ENCODE assay signal across 25 cellular contexts in genomic region chr11:20310137-20310536, GRCh38. TPM values are rescaled to one million over a fixed set of nuclear protein-coding genes. Genes with fewer than 3 reads are reported as not detected.
DNase-seq lines count a peak whose midpoint lies in the region; ATAC-seq and TF ChIP-seq lines count a peak whose summit lies in the region.
"Had no signal": no experiment of that assay in that cellular context is flagged by ENCODE, and none has a peak within 500 bp of the region (broad histone marks: within the 10 kb centered on the region; RNA-seq: fewer than 3 reads in every experiment).

No MANE protein-coding gene starts in this region.

- no peak overlapping the region for H3K27ac Mint-ChIP-seq in WTC11
- H3K27ac Mint-ChIP-seq in Calu3 (ENCODE audit: unreplicated experiment) = no peak overlapping the region
- H3K27ac Mint-ChIP-seq: activated CD8-positive, alpha-beta T cell treated with anti-CD3 and anti-CD28 coated beads for 36 hours; activated naive CD8-positive, alpha-beta T cell; brain; dendritic cell treated with granulocyte-macrophage colony-stimulating factor and Interleukin-4, amounts not matched to agents 40 ng/mL and 50 ng/mL, for 4 days; natural killer cell treated with Interleukin-12 subunit alpha and Interleukin-12 subunit beta and Interleukin-15 and Interleukin-18, amount 100 ng/mL, for 72 hours had no signal

- no peak for TF ChIP-seq CTCF in WTC11 (IDR thresholded peaks at IDR 0.05)
- no peak for TF ChIP-seq CTCF in Calu3 (IDR thresholded peaks at IDR 0.05; ENCODE audit: unreplicated experiment)
- TF ChIP-seq CTCF in breast epithelium (IDR thresholded peaks at IDR 0.05) = no peak

- intact Hi-C loops in Calu3 (cut with micrococcal nuclease; ENCODE audit: unreplicated experiment) = no loop called here
- intact Hi-C loops in breast epithelium (cut with DNase I; ENCODE audit: low total_unique reads) = no loop called here

- no peaks in the 10 kb centered on the region for H3K9me3 ChIP-seq in breast epithelium
- H3K9me3 ChIP-seq: BLaER1, psoas muscle, uterus had no signal

- H3K27me3 ChIP-seq in breast epithelium = peaks cover 0 to 4% of the 10 kb centered on the region in 2 donors
- H3K27me3 ChIP-seq: BLaER1, uterus had no signal

- H3K4me1 ChIP-seq in breast epithelium = no peaks in the 10 kb centered on the region
- H3K4me1 ChIP-seq: BLaER1, foreskin keratinocyte, psoas muscle, uterus had no signal

- no peak for ATAC-seq in WTC11
- ATAC-seq: activated CD8-positive, alpha-beta T cell treated with anti-CD3 and anti-CD28 coated beads for 36 hours; activated T-cell treated with anti-CD3 and anti-CD28 coated beads, Interleukin-2, amount 50 U/mL, for 4 hours; foreskin keratinocyte; HCT116; left colon; natural killer cell treated with Interleukin-12 subunit alpha and Interleukin-12 subunit beta and Interleukin-15 and Interleukin-18, amount 100 ng/mL, for 72 hours; psoas muscle had no signal

- no peaks in the 10 kb centered on the region; the same call in 1 of the 2 replicates for H3K27me3 Mint-ChIP-seq in WTC11 (ENCODE audit: low read depth)
- peaks cover 31% of the 10 kb centered on the region for H3K27me3 Mint-ChIP-seq in Calu3 (ENCODE audit: unreplicated experiment)
- H3K27me3 Mint-ChIP-seq: dendritic cell treated with granulocyte-macrophage colony-stimulating factor and Interleukin-4, amounts not matched to agents 40 ng/mL and 50 ng/mL, for 4 days had no signal

- BruUV-seq in Calu3 (replicated peaks; lab: Mats Ljungman, UMichigan) = no TSS peak

- TF ChIP-seq POLR2A in breast epithelium (IDR thresholded peaks at IDR 0.05) = no peak

- H3K4me3 ChIP-seq in breast epithelium = no peak overlapping the region
- H3K4me3 ChIP-seq: BLaER1, psoas muscle, uterus had no signal

- POLR2A ChIA-PET in WTC11 (lab: Charles Lee) = no interaction called here

- no peaks in the 10 kb centered on the region for H3K4me1 Mint-ChIP-seq in WTC11
- H3K4me1 Mint-ChIP-seq in Calu3 (ENCODE audit: low read depth, unreplicated experiment) = no peaks in the 10 kb centered on the region

- H3K9me3 Mint-ChIP-seq in WTC11 (no peaks in the 10 kb centered on the region), Calu3 (ENCODE audit: low read depth, unreplicated experiment) (no peaks in the 10 kb centered on the region)
- H3K9me3 Mint-ChIP-seq: activated CD8-positive, alpha-beta T cell treated with anti-CD3 and anti-CD28 coated beads for 36 hours; activated T-cell treated with anti-CD3 and anti-CD28 coated beads, Interleukin-2, amount 50 U/mL, for 4 hours; brain; dendritic cell treated with granulocyte-macrophage colony-stimulating factor and Interleukin-4, amounts not matched to agents 40 ng/mL and 50 ng/mL, for 4 days; natural killer cell treated with Interleukin-12 subunit alpha and Interleukin-12 subunit beta and Interleukin-15 and Interleukin-18, amount 100 ng/mL, for 72 hours had no signal

- H3K36me3 ChIP-seq in breast epithelium = no peaks in the 10 kb centered on the region
- H3K36me3 ChIP-seq: BLaER1, uterus had no signal

- DNase-seq in NCI-H345 (lab: John Stamatoyannopoulos, UW) (peak; percentile 18), NCI-H345 treated with DMSO at 0.1 percent for 48 hours (lab: John Stamatoyannopoulos, UW; ENCODE audit: unreplicated experiment) (no peak), WTC11 (ENCODE audit: low spot score) (no peak), hypothalamus (lab: John Stamatoyannopoulos, UW) (peak in 37 of 51 donors; percentile 2 to 86 (median 49)), substantia nigra (lab: John Stamatoyannopoulos, UW) (peak in 47 of 49 donors; percentile 5 to 83 (median 43)), Calu3 (no peak), HuH-7.5 (ENCODE audit: low spot score) (no peak), breast epithelium (ENCODE audit: low spot score in 2 of 2) (no peak)
- DNase-seq: activated CD8-positive, alpha-beta T cell treated with anti-CD3 and anti-CD28 coated beads for 36 hours; activated T-cell treated with anti-CD3 and anti-CD28 coated beads, Interleukin-2, amount 50 U/mL, for 4 hours; foreskin keratinocyte; left colon; NCI-H1436 treated with DMSO at 0.1 percent for 48 hours; NCI-H446; psoas muscle; SIG-M5; small intestine; stimulated activated CD4-positive, alpha-beta T cell treated with anti-CD3 and anti-CD28 coated beads, Interleukin-4, amount 100 ng/mL, for 4 hours; uterus had no signal

- H3K27ac ChIP-seq in substantia nigra (ENCODE audit: low read depth, low read length, poor library complexity, severe bottlenecking) (peak overlapping the region; percentile 76), breast epithelium (no peak overlapping the region)
- H3K27ac ChIP-seq: BLaER1, foreskin keratinocyte, psoas muscle, uterus had no signal

- no peak overlapping the region for H3K4me3 Mint-ChIP-seq in WTC11
- H3K4me3 Mint-ChIP-seq in Calu3 (ENCODE audit: low read depth, unreplicated experiment) = no peak overlapping the region
- H3K4me3 Mint-ChIP-seq: activated CD8-positive, alpha-beta T cell treated with anti-CD3 and anti-CD28 coated beads for 36 hours; activated naive CD8-positive, alpha-beta T cell; activated T-cell treated with anti-CD3 and anti-CD28 coated beads, Interleukin-2, amount 50 U/mL, for 4 hours; brain; dendritic cell treated with granulocyte-macrophage colony-stimulating factor and Interleukin-4, amounts not matched to agents 40 ng/mL and 50 ng/mL, for 4 days; natural killer cell treated with Interleukin-12 subunit alpha and Interleukin-12 subunit beta and Interleukin-15 and Interleukin-18, amount 100 ng/mL, for 72 hours had no signal

- CTCF ChIA-PET in WTC11 (lab: Charles Lee) (no interaction called here), Calu3 (lab: Charles Lee) (no interaction called here)

- H3K36me3 Mint-ChIP-seq in WTC11 = no peaks in the 10 kb centered on the region
- H3K36me3 Mint-ChIP-seq in Calu3 (ENCODE audit: insufficient read depth, unreplicated experiment) = no peaks in the 10 kb centered on the region
- H3K36me3 Mint-ChIP-seq: activated naive CD8-positive, alpha-beta T cell; brain; natural killer cell treated with Interleukin-12 subunit alpha and Interleukin-12 subunit beta and Interleukin-15 and Interleukin-18, amount 100 ng/mL, for 72 hours had no signal

TF ChIP-seq in WTC11, 78 proteins besides CTCF, POLR2A, EP300 and RAD21:
- TF ChIP-seq ZNF263 (CRISPR knock-in tag; IDR thresholded peaks at IDR 0.05; ENCODE audit: low read depth) (no peak), USF2 (CRISPR knock-in tag; IDR thresholded peaks at IDR 0.05) (no peak), ZNF396 (CRISPR knock-in tag; IDR thresholded peaks at IDR 0.05; ENCODE audit: borderline replicate concordance) (no peak)
- TF ChIP-seq, protein P1, sequence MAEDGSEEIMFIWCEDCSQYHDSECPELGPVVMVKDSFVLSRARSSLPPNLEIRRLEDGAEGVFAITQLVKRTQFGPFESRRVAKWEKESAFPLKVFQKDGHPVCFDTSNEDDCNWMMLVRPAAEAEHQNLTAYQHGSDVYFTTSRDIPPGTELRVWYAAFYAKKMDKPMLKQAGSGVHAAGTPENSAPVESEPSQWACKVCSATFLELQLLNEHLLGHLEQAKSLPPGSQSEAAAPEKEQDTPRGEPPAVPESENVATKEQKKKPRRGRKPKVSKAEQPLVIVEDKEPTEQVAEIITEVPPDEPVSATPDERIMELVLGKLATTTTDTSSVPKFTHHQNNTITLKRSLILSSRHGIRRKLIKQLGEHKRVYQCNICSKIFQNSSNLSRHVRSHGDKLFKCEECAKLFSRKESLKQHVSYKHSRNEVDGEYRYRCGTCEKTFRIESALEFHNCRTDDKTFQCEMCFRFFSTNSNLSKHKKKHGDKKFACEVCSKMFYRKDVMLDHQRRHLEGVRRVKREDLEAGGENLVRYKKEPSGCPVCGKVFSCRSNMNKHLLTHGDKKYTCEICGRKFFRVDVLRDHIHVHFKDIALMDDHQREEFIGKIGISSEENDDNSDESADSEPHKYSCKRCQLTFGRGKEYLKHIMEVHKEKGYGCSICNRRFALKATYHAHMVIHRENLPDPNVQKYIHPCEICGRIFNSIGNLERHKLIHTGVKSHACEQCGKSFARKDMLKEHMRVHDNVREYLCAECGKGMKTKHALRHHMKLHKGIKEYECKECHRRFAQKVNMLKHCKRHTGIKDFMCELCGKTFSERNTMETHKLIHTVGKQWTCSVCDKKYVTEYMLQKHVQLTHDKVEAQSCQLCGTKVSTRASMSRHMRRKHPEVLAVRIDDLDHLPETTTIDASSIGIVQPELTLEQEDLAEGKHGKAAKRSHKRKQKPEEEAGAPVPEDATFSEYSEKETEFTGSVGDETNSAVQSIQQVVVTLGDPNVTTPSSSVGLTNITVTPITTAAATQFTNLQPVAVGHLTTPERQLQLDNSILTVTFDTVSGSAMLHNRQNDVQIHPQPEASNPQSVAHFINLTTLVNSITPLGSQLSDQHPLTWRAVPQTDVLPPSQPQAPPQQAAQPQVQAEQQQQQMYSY (CRISPR knock-in tag; IDR thresholded peaks at IDR 0.05) = peak; percentile 56; the same call in 1 of the 2 replicates

RNA-seq across cellular contexts. Expression of gene HTATIP2, which starts 53.4 kb away (rescaled TPM):
- 32.7 to 51.3 TPM (median 47.3 TPM) in 3 replicates for total RNA-seq in WTC11 (2021)
- 94.7 and 106 TPM in 2 replicates for total RNA-seq in Calu3 (2022)
- 10 to 100 TPM; 39.7 to 55.8 (median 41.4) TPM for total RNA-seq in breast epithelium

Comparison
In these comparisons a context has a peak if more than half of its experiments do, and no peak if none do; other contexts are left out.
1. DNase-seq: peak in NCI-H345 (single experiment), hypothalamus (37 of 51) and substantia nigra (47 of 49); none in NCI-H345 treated with DMSO at 0.1 percent for 48 hours (single experiment), WTC11 (single experiment), Calu3 (single experiment), HuH-7.5 (single experiment) and breast epithelium (0 of 2).